Comparison of ENCODE assay signal across 17 cellular contexts in genomic region chr17:57684711-57685498, GRCh38.
DNase-seq lines count a peak whose midpoint lies in the region; ATAC-seq and TF ChIP-seq lines count a peak whose summit lies in the region.
"Had no signal": no experiment of that assay in that cellular context is flagged by ENCODE, and none has a peak within 500 bp of the region (broad histone marks: within the 10 kb centered on the region; RNA-seq: fewer than 3 reads in every experiment).

No MANE protein-coding gene starts in this region.

- H3K36me3 ChIP-seq in DND-41 (ENCODE audit: insufficient read depth, low read length) = peaks cover 37% of the 10 kb centered on the region
- no peaks in the 10 kb centered on the region for H3K36me3 ChIP-seq in tibial nerve
- H3K36me3 ChIP-seq: HAP-1 had no signal

- H3K27ac Mint-ChIP-seq in osteocyte (ENCODE audit: unreplicated experiment) = no peak overlapping the region

- H2AFZ ChIP-seq in DND-41 (ENCODE audit: low read depth, low read length) = no peak overlapping the region

- no peak for TF ChIP-seq POLR2A in tibial nerve (IDR thresholded peaks at IDR 0.05)

- H3K36me3 Mint-ChIP-seq in osteocyte (ENCODE audit: unreplicated experiment) = peaks cover 8% of the 10 kb centered on the region

- peaks cover 4% of the 10 kb centered on the region; the same call in 1 of the 2 replicates for H4K20me1 ChIP-seq in DND-41 (ENCODE audit: insufficient read depth, low read length)

- no peak overlapping the region for H3K4me3 ChIP-seq in DND-41 (ENCODE audit: low read depth in 1 of 2, low read length in 2 of 2)
- H3K4me3 ChIP-seq in coronary artery = no peak overlapping the region
- H3K4me3 ChIP-seq in tibial nerve = no peak overlapping the region
- H3K4me3 ChIP-seq: HAP-1 had no signal

- peak; percentile 30; the same call in 1 of the 3 replicates for ATAC-seq in DND-41 (ENCODE audit: insufficient read depth, low read depth)
- ATAC-seq: Right ventricle myocardium inferior, SK-N-SH treated with all-trans-retinoic acid at 6 μM for 48 hours had no signal

- H3K4me1 Mint-ChIP-seq in osteocyte (ENCODE audit: unreplicated experiment) = peaks cover 2% of the 10 kb centered on the region
- H3K4me1 Mint-ChIP-seq: IgD-negative memory B cell had no signal

- no peak overlapping the region for H3K9ac ChIP-seq in DND-41 (ENCODE audit: low read depth, low read length)

- H3K27me3 ChIP-seq in DND-41 (ENCODE audit: insufficient read depth, low read length, poor library complexity) = no peaks in the 10 kb centered on the region
- no peaks in the 10 kb centered on the region for H3K27me3 ChIP-seq in tibial nerve

- DNase-seq in NCI-H1436 (lab: John Stamatoyannopoulos, UW) (peak; percentile 16), NCI-H1436 treated with DMSO at 0.1 percent for 48 hours (lab: John Stamatoyannopoulos, UW) (no peak), DND-41 (no peak), coronary artery (ENCODE audit: low spot score) (peak; percentile 53), osteocyte (ENCODE audit: extremely low spot score, unreplicated experiment) (peak; percentile 57), NOMO-1 treated with dmso at 0.1 percent for 144 hours (lab: John Stamatoyannopoulos, UW; ENCODE audit: unreplicated experiment) (no peak), tibial nerve (ENCODE audit: low spot score in 2 of 2) (no peak), NCI-H1048 (lab: John Stamatoyannopoulos, UW) (no peak)
- DNase-seq: DMS 273 treated with DMSO at 0.1 percent for 48 hours, NCI-H146, NCI-H2081 treated with DMSO at 0.1 percent for 48 hours, NCI-H226 had no signal

- no peaks in the 10 kb centered on the region for H3K9me3 ChIP-seq in DND-41 (ENCODE audit: insufficient read depth, low read length, severe bottlenecking)
- no peaks in the 10 kb centered on the region for H3K9me3 ChIP-seq in tibial nerve
- H3K9me3 ChIP-seq: HAP-1 had no signal

- H3K4me2 ChIP-seq in DND-41 (ENCODE audit: insufficient read depth, low read length) = no peak overlapping the region

- no peaks in the 10 kb centered on the region for H3K4me1 ChIP-seq in DND-41 (ENCODE audit: insufficient read depth, low read length)
- no peaks in the 10 kb centered on the region for H3K4me1 ChIP-seq in tibial nerve
- H3K4me1 ChIP-seq: HAP-1 had no signal

- H3K27me3 Mint-ChIP-seq in osteocyte (ENCODE audit: unreplicated experiment) = no peaks in the 10 kb centered on the region
- H3K27me3 Mint-ChIP-seq: IgD-negative memory B cell had no signal

- peaks cover 10% of the 10 kb centered on the region for H3K9me3 Mint-ChIP-seq in osteocyte (ENCODE audit: unreplicated experiment)
- H3K9me3 Mint-ChIP-seq: IgD-negative memory B cell had no signal

- TF ChIP-seq CTCF in DND-41 (IDR thresholded peaks at IDR 0.05; ENCODE audit: borderline replicate concordance, extremely low read depth, low read length, poor library complexity, severe bottlenecking) (no peak), coronary artery (IDR thresholded peaks at IDR 0.05) (no peak), osteocyte (IDR thresholded peaks at IDR 0.05) (no peak), tibial nerve (IDR thresholded peaks at IDR 0.05) (no peak)

- no peak overlapping the region for H3K4me3 Mint-ChIP-seq in osteocyte (ENCODE audit: unreplicated experiment)
- H3K4me3 Mint-ChIP-seq: IgD-negative memory B cell had no signal

- 93 to 94% methylated on average over 13 of the region's 13 CpGs for WGBS in tibial nerve, 2 donors

- TF ChIP-seq EP300 in tibial nerve (IDR thresholded peaks at IDR 0.05) = no peak

- no peaks in the 10 kb centered on the region for H3K79me2 ChIP-seq in DND-41 (ENCODE audit: insufficient read depth, low read length)

- H3K27ac ChIP-seq in DND-41 (ENCODE audit: low read length) (no peak overlapping the region), coronary artery (no peak overlapping the region), tibial nerve (no peak overlapping the region)
- H3K27ac ChIP-seq: 22Rv1 had no signal

Comparison
In these comparisons a context has a peak if more than half of its experiments do, and no peak if none do; other contexts are left out.
1. DNase-seq: peak in NCI-H1436 (single experiment), coronary artery (single experiment) and osteocyte (single experiment); none in NCI-H1436 treated with DMSO at 0.1 percent for 48 hours (single experiment), DND-41 (single experiment), NOMO-1 treated with dmso at 0.1 percent for 144 hours (single experiment), tibial nerve (0 of 2) and NCI-H1048 (single experiment).